Comparison of ENCODE assay signal across 9 cellular contexts in the genomic region with DNA sequence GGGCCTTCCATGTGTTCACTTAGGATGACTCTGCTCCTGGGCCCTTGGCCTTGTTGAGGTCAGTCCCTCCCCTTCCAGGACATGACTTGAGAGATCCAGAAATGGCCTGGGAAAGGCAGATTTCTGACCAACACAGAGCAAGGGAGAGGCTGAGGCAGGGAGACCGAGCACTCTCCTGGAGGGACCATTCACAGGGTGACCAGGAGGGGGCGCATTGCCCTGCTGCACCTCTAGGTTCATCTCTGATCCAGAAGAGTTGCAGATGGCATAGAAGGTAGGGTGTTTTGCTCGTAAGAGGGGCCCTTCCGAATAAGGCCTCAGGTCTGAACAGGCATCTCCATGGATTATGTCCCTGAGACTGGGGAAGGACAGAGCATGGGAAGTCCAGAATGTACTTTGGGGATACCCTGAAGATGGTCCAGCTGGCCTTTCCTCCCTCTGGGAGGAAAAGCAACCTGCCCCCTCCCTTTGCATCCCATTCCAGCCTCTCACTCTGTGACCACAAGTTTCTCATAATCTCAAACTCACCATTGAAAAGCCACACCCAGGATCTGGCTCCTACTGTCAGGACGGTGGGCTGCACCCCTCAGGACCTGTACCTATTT. TPM values are rescaled to one million over a fixed set of nuclear protein-coding genes. Genes with fewer than 3 reads are reported as not detected.
A peak's percentile ranks its signal among the peaks of the same experiment; 100 is the strongest.
DNase-seq lines count a peak whose midpoint lies in the region; ATAC-seq and TF ChIP-seq lines count a peak whose summit lies in the region.
"Had no signal": no experiment of that assay in that cellular context is flagged by ENCODE, and none has a peak within 500 bp of the region (broad histone marks: within the 10 kb centered on the region; RNA-seq: fewer than 3 reads in every experiment).

No MANE protein-coding gene starts in this region.

- no peaks in the 10 kb centered on the region for H3K4me1 ChIP-seq in Panc1 (ENCODE audit: control insufficient read depth, insufficient read depth, low read length)

- H3K4me1 Mint-ChIP-seq in activated T-cell treated with anti-CD3 and anti-CD28 coated beads, Interleukin-2, amount 50 U/mL, for 24 hours (ENCODE audit: low read depth), result peaks cover 3% of the 10 kb centered on the region
- H3K4me1 Mint-ChIP-seq in effector memory CD8-positive, alpha-beta T cell (ENCODE audit: low read depth in 2 of 2), result no peaks in the 10 kb centered on the region
- H3K4me1 Mint-ChIP-seq in osteocyte (ENCODE audit: unreplicated experiment), result peaks cover 15% of the 10 kb centered on the region

- peak; percentile 38 for DNase-seq in activated T-cell treated with anti-CD3 and anti-CD28 coated beads, Interleukin-2, amount 50 U/mL, for 24 hours
- DNase-seq in activated T-cell treated with anti-CD3 and anti-CD28 coated beads, Interleukin-2, amount 50 U/mL, for 1 hour, result no peak
- DNase-seq in Panc1 (ENCODE audit: low read depth, low spot score) (no peak), osteocyte (ENCODE audit: extremely low spot score, unreplicated experiment) (no peak), activated gamma-delta T cell (lab: John Stamatoyannopoulos, UW) (no peak), NOMO-1 treated with DMSO at 0.1 percent for 48 hours (lab: John Stamatoyannopoulos, UW; ENCODE audit: unreplicated experiment) (no peak)
- DNase-seq in effector memory CD8-positive, alpha-beta T cell, result peak in 2 of 3 experiments; percentile 18 to 19

- H3K27ac ChIP-seq in Panc1 (ENCODE audit: low read length), result no peak overlapping the region

- ATAC-seq in Panc1 (peak; percentile 73), HG03571 (IDR thresholded peaks at IDR 0.05; ENCODE audit: unreplicated experiment) (no peak)
- ATAC-seq in effector memory CD8-positive, alpha-beta T cell (replicated peaks), result peak; percentile 40

- in situ Hi-C loops in Panc1 (cut with HindIII; ENCODE audit: low pct_unique_long_range_greater_than_20kb, low sequenced_read_pairs), result no loop called here

- peaks cover 3% of the 10 kb centered on the region; the same call in 1 of the 2 replicates for H3K27me3 ChIP-seq in Panc1 (ENCODE audit: control insufficient read depth, insufficient read depth, low read length)

- peaks cover 41% of the 10 kb centered on the region for H3K27me3 Mint-ChIP-seq in activated T-cell treated with anti-CD3 and anti-CD28 coated beads, Interleukin-2, amount 50 U/mL, for 24 hours
- H3K27me3 Mint-ChIP-seq in effector memory CD8-positive, alpha-beta T cell, result peaks cover 30 to 42% of the 10 kb centered on the region in 2 donors
- peaks cover 22% of the 10 kb centered on the region for H3K27me3 Mint-ChIP-seq in osteocyte (ENCODE audit: unreplicated experiment)

- intact Hi-C loops in Panc1 (cut with micrococcal nuclease; ENCODE audit: unreplicated experiment), result loop anchor here (1.0 to 10.0 kb wide), 4 partner anchors 112 to 285 kb away; a partner anchor contains a TSS

- no peak overlapping the region for H3K4me3 ChIP-seq in Panc1 (ENCODE audit: low read depth in 2 of 2, low read length in 2 of 2)

- peak; percentile 83 for TF ChIP-seq CTCF in Panc1 (IDR thresholded peaks at IDR 0.05)
- TF ChIP-seq CTCF in osteocyte (IDR thresholded peaks at IDR 0.05), result peak; percentile 47

- CTCF ChIA-PET in Panc1 (lab: Charles Lee), result no interaction called here

- H3K9me3 Mint-ChIP-seq in activated T-cell treated with anti-CD3 and anti-CD28 coated beads, Interleukin-2, amount 50 U/mL, for 24 hours, result no peaks in the 10 kb centered on the region
- H3K9me3 Mint-ChIP-seq in effector memory CD8-positive, alpha-beta T cell, result no peaks in the 10 kb centered on the region
- no peaks in the 10 kb centered on the region for H3K9me3 Mint-ChIP-seq in osteocyte (ENCODE audit: unreplicated experiment)
- H3K9me3 Mint-ChIP-seq: natural killer cell treated with Interleukin-12 subunit alpha and Interleukin-12 subunit beta and Interleukin-15 and Interleukin-18, amount 100 ng/mL, for 72 hours had no signal

- H3K36me3 Mint-ChIP-seq in activated T-cell treated with anti-CD3 and anti-CD28 coated beads, Interleukin-2, amount 50 U/mL, for 24 hours (ENCODE audit: low read depth), result no peaks in the 10 kb centered on the region
- H3K36me3 Mint-ChIP-seq in effector memory CD8-positive, alpha-beta T cell (ENCODE audit: insufficient read depth), result no peaks in the 10 kb centered on the region
- no peaks in the 10 kb centered on the region for H3K36me3 Mint-ChIP-seq in osteocyte (ENCODE audit: unreplicated experiment)
- H3K36me3 Mint-ChIP-seq: natural killer cell treated with Interleukin-12 subunit alpha and Interleukin-12 subunit beta and Interleukin-15 and Interleukin-18, amount 100 ng/mL, for 72 hours had no signal

- no peak overlapping the region for H3K27ac Mint-ChIP-seq in activated T-cell treated with anti-CD3 and anti-CD28 coated beads, Interleukin-2, amount 50 U/mL, for 24 hours
- H3K27ac Mint-ChIP-seq in effector memory CD8-positive, alpha-beta T cell, result no peak overlapping the region
- no peak overlapping the region for H3K27ac Mint-ChIP-seq in osteocyte (ENCODE audit: unreplicated experiment)
- H3K27ac Mint-ChIP-seq: natural killer cell treated with Interleukin-12 subunit alpha and Interleukin-12 subunit beta and Interleukin-15 and Interleukin-18, amount 100 ng/mL, for 72 hours had no signal

- H3K4me3 Mint-ChIP-seq in activated T-cell treated with anti-CD3 and anti-CD28 coated beads, Interleukin-2, amount 50 U/mL, for 24 hours, result no peak overlapping the region
- H3K4me3 Mint-ChIP-seq in effector memory CD8-positive, alpha-beta T cell, result no peak overlapping the region
- H3K4me3 Mint-ChIP-seq in osteocyte (ENCODE audit: unreplicated experiment), result no peak overlapping the region
- H3K4me3 Mint-ChIP-seq: natural killer cell treated with Interleukin-12 subunit alpha and Interleukin-12 subunit beta and Interleukin-15 and Interleukin-18, amount 100 ng/mL, for 72 hours had no signal

- POLR2A ChIA-PET in Panc1 (lab: Charles Lee), result no interaction called here

- BruUV-seq in Panc1 (replicated peaks; lab: Mats Ljungman, UMichigan), result no TSS peak

- H3K36me3 ChIP-seq in Panc1 (ENCODE audit: control insufficient read depth, insufficient read depth, low read length), result no peaks in the 10 kb centered on the region

- no peaks in the 10 kb centered on the region for H3K9me3 ChIP-seq in Panc1 (ENCODE audit: control insufficient read depth, insufficient read depth, low read depth, low read length)

RNA-seq across cellular contexts. Expression of a gene that starts 6.6 kb away (rescaled TPM):
- 0.05 TPM for total RNA-seq in Panc1 (2021; ENCODE audit: unreplicated experiment)
- polyA plus RNA-seq in Panc1 (2012; ENCODE audit: insufficient read length), result 0.08 TPM
- 0.08 TPM in 2 replicates for total RNA-seq in osteocyte
- total RNA-seq: natural killer cell treated with Interleukin-12 subunit alpha and Interleukin-12 subunit beta and Interleukin-15 and Interleukin-18, amount 100 ng/mL, for 72 hours had no signal

Comparison
In these comparisons a context has a peak if more than half of its experiments do, and no peak if none do; other contexts are left out.
1. DNase-seq: peak in activated T-cell treated with anti-CD3 and anti-CD28 coated beads, Interleukin-2, amount 50 U/mL, for 24 hours (single experiment) and effector memory CD8-positive, alpha-beta T cell (2 of 3); none in activated T-cell treated with anti-CD3 and anti-CD28 coated beads, Interleukin-2, amount 50 U/mL, for 1 hour (single experiment), Panc1 (single experiment), osteocyte (single experiment), activated gamma-delta T cell (single experiment) and NOMO-1 treated with DMSO at 0.1 percent for 48 hours (single experiment).